Comparison of ENCODE assay signal across 8 cellular contexts in genomic region chr15:63599401-63600000, GRCh38. TPM values are rescaled to one million over a fixed set of nuclear protein-coding genes. Genes with fewer than 3 reads are reported as not detected.
DNase-seq lines count a peak whose midpoint lies in the region; ATAC-seq and TF ChIP-seq lines count a peak whose summit lies in the region.

No MANE protein-coding gene starts in this region.

- ATAC-seq in activated T-helper 17 cell treated with anti-CD3 and anti-CD28 coated beads, Interleukin-2, amount 50 U/mL, for 72 hours (replicated peaks), result peak; percentile 5
- ATAC-seq in foreskin keratinocyte, result peak; percentile 37
- ATAC-seq in aorta (ENCODE audit: low FRiP score), result peak; percentile 76
- no peak for ATAC-seq in HG03457 (IDR thresholded peaks at IDR 0.05; ENCODE audit: unreplicated experiment)

- no peaks in the 10 kb centered on the region for H3K27me3 Mint-ChIP-seq in activated T-helper 17 cell treated with anti-CD3 and anti-CD28 coated beads, Interleukin-2, amount 50 U/mL, for 72 hours

- peaks cover 29% of the 10 kb centered on the region for H3K4me1 Mint-ChIP-seq in activated T-helper 17 cell treated with anti-CD3 and anti-CD28 coated beads, Interleukin-2, amount 50 U/mL, for 72 hours

- H3K9me3 ChIP-seq in neutrophil, result no peaks in the 10 kb centered on the region
- no peaks in the 10 kb centered on the region for H3K9me3 ChIP-seq in aorta (ENCODE audit: control insufficient read depth, low read length)

- TF ChIP-seq CTCF in foreskin keratinocyte (conservative IDR thresholded peaks at IDR 0.05) (peak; percentile 70), neutrophil (IDR thresholded peaks at IDR 0.05) (no peak)

- peak overlapping the region; percentile 71 for H3K27ac Mint-ChIP-seq in activated T-helper 17 cell treated with anti-CD3 and anti-CD28 coated beads, Interleukin-2, amount 50 U/mL, for 72 hours

- H3K4me3 ChIP-seq in neutrophil (ENCODE audit: low read depth in 1 of 2, low read length in 1 of 2), result peak overlapping the region; percentile 51 to 67
- peak overlapping the region; percentile 43 to 59 for H3K4me3 ChIP-seq in aorta (ENCODE audit: low read length in 2 of 2)

- H3K4me3 Mint-ChIP-seq in activated T-helper 17 cell treated with anti-CD3 and anti-CD28 coated beads, Interleukin-2, amount 50 U/mL, for 72 hours, result peak overlapping the region; percentile 86

- no peaks in the 10 kb centered on the region for H3K27me3 ChIP-seq in foreskin keratinocyte
- H3K27me3 ChIP-seq in neutrophil, result peaks cover 11% of the 10 kb centered on the region
- H3K27me3 ChIP-seq in aorta (ENCODE audit: control insufficient read depth in 1 of 2, insufficient read depth in 2 of 2, low read length in 1 of 2), result no peaks in the 10 kb centered on the region

- intact Hi-C loops in aorta (cut with DNase I), result loop anchor here (5.0 kb wide), 3 partner anchors 97 to 312 kb away; partner anchors contain the start of gene USP3 (in 2 of the 2)

- H3K36me3 ChIP-seq in neutrophil, result peaks cover 10% of the 10 kb centered on the region
- no peaks in the 10 kb centered on the region for H3K36me3 ChIP-seq in aorta (ENCODE audit: control insufficient read depth in 1 of 2, insufficient read depth in 2 of 2, low read length in 1 of 2)

- WGBS in aorta, 2 donors, result 2 to 4% methylated on average over 19 of the region's 19 CpGs

- H3K36me3 Mint-ChIP-seq in activated T-helper 17 cell treated with anti-CD3 and anti-CD28 coated beads, Interleukin-2, amount 50 U/mL, for 72 hours (ENCODE audit: low read depth), result peaks cover 13% of the 10 kb centered on the region

- H3K27ac ChIP-seq in foreskin keratinocyte (no peak overlapping the region), neutrophil (peak overlapping the region; percentile 59), aorta (ENCODE audit: low read depth in 1 of 2, low read length in 2 of 2) (peak overlapping the region; percentile 58 to 87)

- DNase-seq in activated effector memory CD4-positive, alpha-beta T cell treated with anti-CD3 and anti-CD28 coated beads, Interleukin-2, amount 50 U/mL, for 16 hours, result peak; percentile 78
- no peak for DNase-seq in activated effector memory CD4-positive, alpha-beta T cell treated with Interleukin-2 at 50 U/mL for 16 hours
- DNase-seq in NCI-H446 (lab: John Stamatoyannopoulos, UW) (peak; percentile 40 to 53), foreskin keratinocyte (peak in 1 of 2 donors; percentile 41), aorta (peak; percentile 86 to 90)

- no peaks in the 10 kb centered on the region for H3K9me3 Mint-ChIP-seq in activated T-helper 17 cell treated with anti-CD3 and anti-CD28 coated beads, Interleukin-2, amount 50 U/mL, for 72 hours

- no peaks in the 10 kb centered on the region for H3K4me1 ChIP-seq in foreskin keratinocyte
- peaks cover 27 to 28% of the 10 kb centered on the region in 2 experiments for H3K4me1 ChIP-seq in neutrophil (ENCODE audit: control insufficient read depth in 1 of 2, insufficient read depth in 1 of 2, low read depth in 1 of 2, low read length in 1 of 2)
- peaks cover 3 to 6% of the 10 kb centered on the region in 2 donors for H3K4me1 ChIP-seq in aorta (ENCODE audit: control insufficient read depth in 1 of 2, insufficient read depth in 2 of 2, low read length in 2 of 2)

RNA-seq across cellular contexts. Expression of gene FBXL22, which starts 2.3 kb away (rescaled TPM):
- total RNA-seq in activated T-helper 17 cell treated with anti-CD3 and anti-CD28 coated beads, Interleukin-2, amount 50 U/mL, for 72 hours, result under 1 TPM; 0.43 to 0.74 TPM
- total RNA-seq in foreskin keratinocyte, result 0.03 and 0.21 TPM in 2 replicates
- 0.07 and 0.13 TPM in 2 replicates for polyA plus RNA-seq in foreskin keratinocyte
- 10 to 100 TPM; 16.3 to 18.6 TPM for total RNA-seq in aorta
- 10 to 100 TPM in 1 of 2 donors, 1 to 10 TPM in 1; 4.8 to 32.0 TPM for polyA plus RNA-seq in aorta

Comparison
In these comparisons a context has a peak if more than half of its experiments do, and no peak if none do; other contexts are left out.
1. RNA of gene FBXL22, which starts 2.3 kb away (total RNA-seq): 16.3 to 18.6 TPM in aorta; 0.43 to 0.74 TPM in activated T-helper 17 cell treated with anti-CD3 and anti-CD28 coated beads, Interleukin-2, amount 50 U/mL, for 72 hours and 0.03 to 0.21 TPM in foreskin keratinocyte; every median in the first group is over 4 times any median in the second.